Comparison of ENCODE assay signal across 8 cellular contexts in the genomic region with DNA sequence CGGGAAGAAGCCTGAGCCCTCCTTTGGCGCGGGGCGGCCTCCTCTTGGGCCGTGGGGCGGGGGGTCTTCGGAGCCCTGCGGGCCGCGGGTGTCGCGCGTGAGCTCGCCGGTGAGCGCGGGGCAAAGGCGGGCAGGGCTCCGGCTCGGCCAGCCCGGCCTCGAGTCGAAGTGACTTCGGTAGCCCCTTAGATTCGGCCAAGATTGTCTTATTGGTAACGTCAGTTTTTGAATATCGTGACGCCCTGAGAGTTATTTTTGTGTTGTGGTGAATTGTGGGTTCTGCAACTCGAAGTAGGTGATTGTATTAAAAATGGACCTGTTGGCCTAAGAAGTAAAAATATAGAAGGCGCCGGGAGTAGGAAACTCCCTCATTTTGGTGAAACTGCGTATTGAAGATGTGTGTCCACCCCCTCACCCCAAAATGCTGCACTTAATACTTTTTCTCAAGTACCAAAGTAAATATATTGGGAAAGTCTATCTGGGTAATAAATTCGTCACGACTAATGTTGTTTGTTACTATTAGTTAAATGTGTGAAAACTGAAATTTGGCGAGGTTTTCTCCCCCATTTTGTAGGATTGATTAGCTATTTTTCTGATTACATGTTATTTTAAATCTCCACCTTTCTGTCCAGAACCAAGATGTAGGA. TPM values are rescaled to one million over a fixed set of nuclear protein-coding genes. Genes with fewer than 3 reads are reported as not detected.
DNase-seq lines count a peak whose midpoint lies in the region; ATAC-seq and TF ChIP-seq lines count a peak whose summit lies in the region.

No MANE protein-coding gene starts in this region.

- POLR2A ChIA-PET in naive thymus-derived CD8-positive, alpha-beta T cell (lab: Charles Lee): interaction anchor here (0.8 to 3.0 kb wide), 18 partner anchors 7 to 1852 kb away, joined by 3 to 18 read pairs (median 4); a partner anchor contains a TSS

- peak overlapping the region; percentile 94 to 100 (median 100) for H3K27ac Mint-ChIP-seq in naive thymus-derived CD8-positive, alpha-beta T cell

- H3K36me3 Mint-ChIP-seq in naive thymus-derived CD8-positive, alpha-beta T cell: peaks cover 0 to 35% (median 13%) of the 10 kb centered on the region in 3 donors

- peak; percentile 2 for ATAC-seq in HG02678 (IDR thresholded peaks at IDR 0.05; ENCODE audit: unreplicated experiment)
- peak; percentile 7 to 20 for ATAC-seq in naive thymus-derived CD8-positive, alpha-beta T cell
- no peak for ATAC-seq in GM21619 (IDR thresholded peaks at IDR 0.05; ENCODE audit: unreplicated experiment)

- H3K4me1 Mint-ChIP-seq in naive thymus-derived CD8-positive, alpha-beta T cell: peaks cover 20 to 72% (median 50%) of the 10 kb centered on the region in 4 donors

- peaks cover 0 to 2% (median 0%) of the 10 kb centered on the region in 9 donors for H3K9me3 Mint-ChIP-seq in naive thymus-derived CD8-positive, alpha-beta T cell

- TF ChIP-seq CTCF in epithelial cell of esophagus (IDR thresholded peaks at IDR 0.05; ENCODE audit: insufficient read depth, low read depth, low read length, missing control alignments): no peak

- H3K27me3 Mint-ChIP-seq in naive thymus-derived CD8-positive, alpha-beta T cell: no peaks in the 10 kb centered on the region

- peak; percentile 37 for DNase-seq in NCI-H1092 treated with DMSO at 0.1 percent for 48 hours (lab: John Stamatoyannopoulos, UW)
- no peak for DNase-seq in NCI-H1092 (lab: John Stamatoyannopoulos, UW)
- DNase-seq in RKO (ENCODE audit: low spot score): peak; percentile 30
- DNase-seq in epithelial cell of esophagus (ENCODE audit: low read depth): peak; percentile 22
- no peak for DNase-seq in naive thymus-derived CD8-positive, alpha-beta T cell
- DNase-seq in NCI-H2107 treated with DMSO at 0.1 percent for 48 hours (lab: John Stamatoyannopoulos, UW; ENCODE audit: unreplicated experiment): no peak

- peak overlapping the region; percentile 97 to 100 (median 100) for H3K4me3 Mint-ChIP-seq in naive thymus-derived CD8-positive, alpha-beta T cell

- H3K4me3 ChIP-seq in epithelial cell of esophagus (ENCODE audit: low read length): peak overlapping the region; percentile 95

RNA-seq across cellular contexts. Expression of a gene that starts 0.7 kb away (rescaled TPM):
- total RNA-seq in naive thymus-derived CD8-positive, alpha-beta T cell: 100 to 1,000 TPM; 145 to 156 TPM
- 100 to 1,000 TPM; 147 to 158 (median 157) TPM for polyA plus RNA-seq in naive thymus-derived CD8-positive, alpha-beta T cell

Comparison
In these comparisons a context has a peak if more than half of its experiments do, and no peak if none do; other contexts are left out.
1. DNase-seq: peak in NCI-H1092 treated with DMSO at 0.1 percent for 48 hours (single experiment), RKO (single experiment) and epithelial cell of esophagus (single experiment); none in NCI-H1092 (single experiment), naive thymus-derived CD8-positive, alpha-beta T cell (0 of 10) and NCI-H2107 treated with DMSO at 0.1 percent for 48 hours (single experiment).